9 cellular contexts compared by ENCODE assay signal in the genomic region with DNA sequence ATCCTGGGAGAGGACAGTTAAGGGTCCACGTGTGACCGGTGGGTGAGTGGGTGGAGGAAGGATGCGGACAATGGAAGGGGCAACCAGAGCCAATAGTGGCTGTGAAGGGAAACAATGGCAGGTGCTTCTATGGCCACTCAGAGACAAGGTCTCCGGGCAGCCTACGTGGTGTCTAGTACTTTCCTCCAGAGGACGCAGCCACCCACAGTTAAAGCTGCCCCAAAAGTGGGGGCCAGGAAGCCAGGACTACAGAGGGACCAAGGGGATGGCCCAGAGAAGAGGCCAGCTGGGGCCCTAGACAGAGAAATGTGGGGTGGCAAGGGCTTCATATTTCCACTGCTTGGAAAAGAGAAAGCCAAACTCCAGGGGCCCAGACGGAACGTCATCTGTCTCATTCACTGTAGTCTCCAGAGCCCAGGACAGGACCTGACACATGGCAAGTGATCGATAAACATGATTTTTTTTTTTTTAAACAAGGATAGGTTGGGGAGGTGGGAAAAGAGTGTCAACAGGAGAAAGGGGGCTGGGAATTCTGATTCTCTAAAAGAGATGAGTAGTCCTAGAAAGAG. TPM values are rescaled to one million over a fixed set of nuclear protein-coding genes. Genes with fewer than 3 reads are reported as not detected.
DNase-seq lines count a peak whose midpoint lies in the region; ATAC-seq lines count a peak whose summit lies in the region.
"Had no signal": no experiment of that assay in that cellular context is flagged by ENCODE, and none has a peak within 500 bp of the region (broad histone marks: within the 10 kb centered on the region; RNA-seq: fewer than 3 reads in every experiment).

No MANE protein-coding gene starts in this region.

- H3K36me3 ChIP-seq in iPS-20b (ENCODE audit: insufficient read depth, low read depth, low read length): peaks cover 22% of the 10 kb centered on the region
- H3K36me3 ChIP-seq in stomach smooth muscle (ENCODE audit: control insufficient read depth in 2 of 2, insufficient read depth in 2 of 2, low read length in 2 of 2): peaks cover 25 to 28% of the 10 kb centered on the region in 2 donors

- H3K36me3 Mint-ChIP-seq in activated T-helper 1 cell treated with anti-CD3 and anti-CD28 coated beads, Interleukin-12 subunit alpha, Interleukin-12 subunit beta, Interleukin-2, Interleukin-4 antibody, amounts not matched to agents 30 ng/mL and 10 ng/mL and 1 ng/mL, durations not matched to agents 14 hours and 24 hours and 36 hours (ENCODE audit: low read depth): peaks cover 2% of the 10 kb centered on the region

- H3K4me1 ChIP-seq in iPS-20b (ENCODE audit: insufficient read depth, low read length) (peaks cover 12% of the 10 kb centered on the region; the same call in 1 of the 2 replicates), stomach smooth muscle (ENCODE audit: control insufficient read depth, insufficient read depth, low read length) (peaks cover 61% of the 10 kb centered on the region)

- peak overlapping the region; percentile 95 for H3K4me3 Mint-ChIP-seq in activated T-helper 1 cell treated with anti-CD3 and anti-CD28 coated beads, Interleukin-12 subunit alpha, Interleukin-12 subunit beta, Interleukin-2, Interleukin-4 antibody, amounts not matched to agents 30 ng/mL and 10 ng/mL and 1 ng/mL, durations not matched to agents 14 hours and 24 hours and 36 hours

- no peaks in the 10 kb centered on the region for H3K9me3 ChIP-seq in iPS-20b (ENCODE audit: insufficient read depth, low read depth, low read length)
- no peaks in the 10 kb centered on the region for H3K9me3 ChIP-seq in stomach smooth muscle (ENCODE audit: control insufficient read depth in 2 of 2, low read length in 2 of 2)

- H3K27ac ChIP-seq in iPS-20b (ENCODE audit: low read length) (no peak overlapping the region), stomach smooth muscle (ENCODE audit: low read length) (peak overlapping the region; percentile 100)

- peaks cover 37% of the 10 kb centered on the region for H3K4me1 Mint-ChIP-seq in activated T-helper 1 cell treated with anti-CD3 and anti-CD28 coated beads, Interleukin-12 subunit alpha, Interleukin-12 subunit beta, Interleukin-2, Interleukin-4 antibody, amounts not matched to agents 30 ng/mL and 10 ng/mL and 1 ng/mL, durations not matched to agents 14 hours and 24 hours and 36 hours (ENCODE audit: low read depth)

- no peaks in the 10 kb centered on the region for H3K9me3 Mint-ChIP-seq in activated T-helper 1 cell treated with anti-CD3 and anti-CD28 coated beads, Interleukin-12 subunit alpha, Interleukin-12 subunit beta, Interleukin-2, Interleukin-4 antibody, amounts not matched to agents 30 ng/mL and 10 ng/mL and 1 ng/mL, durations not matched to agents 14 hours and 24 hours and 36 hours
- H3K9me3 Mint-ChIP-seq: dendritic cell treated with granulocyte-macrophage colony-stimulating factor and Interleukin-4, amounts not matched to agents 40 ng/mL and 50 ng/mL, for 4 days had no signal

- ATAC-seq in HG03280 (IDR thresholded peaks at IDR 0.05; ENCODE audit: unreplicated experiment): no peak

- H3K4me3 ChIP-seq in iPS-20b (ENCODE audit: low read length) (peak overlapping the region; percentile 93; the same call in 1 of the 2 replicates), stomach smooth muscle (ENCODE audit: low read length in 2 of 2) (peak overlapping the region; percentile 72 to 96)

- no peak overlapping the region; the same call in 1 of the 2 replicates for H3K9ac ChIP-seq in iPS-20b (ENCODE audit: low read depth, low read length)
- peak overlapping the region; percentile 98 for H3K9ac ChIP-seq in stomach smooth muscle (ENCODE audit: low read length in 2 of 2)

- no peaks in the 10 kb centered on the region for H3K27me3 Mint-ChIP-seq in activated T-helper 1 cell treated with anti-CD3 and anti-CD28 coated beads, Interleukin-12 subunit alpha, Interleukin-12 subunit beta, Interleukin-2, Interleukin-4 antibody, amounts not matched to agents 30 ng/mL and 10 ng/mL and 1 ng/mL, durations not matched to agents 14 hours and 24 hours and 36 hours (ENCODE audit: insufficient read depth)
- H3K27me3 Mint-ChIP-seq: dendritic cell treated with granulocyte-macrophage colony-stimulating factor and Interleukin-4, amounts not matched to agents 40 ng/mL and 50 ng/mL, for 4 days had no signal

- intact Hi-C loops in activated T-helper 1 cell treated with anti-CD3 and anti-CD28 coated beads, Interleukin-12 subunit alpha, Interleukin-12 subunit beta, Interleukin-2, Interleukin-4 antibody, amounts not matched to agents 30 ng/mL and 10 ng/mL and 1 ng/mL, durations not matched to agents 14 hours and 24 hours and 36 hours (cut with micrococcal nuclease): loop anchor here (5.0 to 10.0 kb wide), 4 partner anchors 266 to 1138 kb away; partner anchors contain the start of genes CHD3, MPDU1, RNASEK and TP53

- H3K27ac Mint-ChIP-seq in activated T-helper 1 cell treated with anti-CD3 and anti-CD28 coated beads, Interleukin-12 subunit alpha, Interleukin-12 subunit beta, Interleukin-2, Interleukin-4 antibody, amounts not matched to agents 30 ng/mL and 10 ng/mL and 1 ng/mL, durations not matched to agents 14 hours and 24 hours and 36 hours: peak overlapping the region; percentile 98
- H3K27ac Mint-ChIP-seq: dendritic cell treated with granulocyte-macrophage colony-stimulating factor and Interleukin-4, amounts not matched to agents 40 ng/mL and 50 ng/mL, for 4 days had no signal

- DNase-seq in NCI-H2171 treated with DMSO at 0.1 percent for 48 hours (lab: John Stamatoyannopoulos, UW): peak; percentile 58
- no peak for DNase-seq in NCI-H2171 (lab: John Stamatoyannopoulos, UW)
- no peak for DNase-seq in activated T-helper 1 cell treated with anti-CD3 and anti-CD28 coated beads, Interleukin-12 subunit alpha, Interleukin-12 subunit beta, Interleukin-2, Interleukin-4 antibody, amounts not matched to agents 30 ng/mL and 10 ng/mL and 1 ng/mL, durations not matched to agents 14 hours and 24 hours and 36 hours (ENCODE audit: low spot score)
- DNase-seq in cerebellum (ENCODE audit: low spot score): no peak
- no peak for DNase-seq in NK-92 treated with Interleukin-12 subunit alpha and Interleukin-12 subunit beta, amount 100 ng/mL, for 24 hours (lab: John Stamatoyannopoulos, UW)

- H3K27me3 ChIP-seq in iPS-20b (ENCODE audit: insufficient read depth, low read length) (no peaks in the 10 kb centered on the region), stomach smooth muscle (ENCODE audit: control insufficient read depth in 1 of 2, insufficient read depth in 2 of 2, low read length in 2 of 2) (no peaks in the 10 kb centered on the region)

RNA-seq across cellular contexts. Expression of gene PER1, which starts 0.9 kb away (rescaled TPM):
- 36.9 and 37.4 TPM in 2 replicates for total RNA-seq in activated T-helper 1 cell treated with anti-CD3 and anti-CD28 coated beads, Interleukin-12 subunit alpha, Interleukin-12 subunit beta, Interleukin-2, Interleukin-4 antibody, amounts not matched to agents 30 ng/mL and 10 ng/mL and 1 ng/mL, durations not matched to agents 14 hours and 24 hours and 36 hours
- total RNA-seq in cerebellum: 7.7 TPM

RNA-seq across cellular contexts. Expression of gene VAMP2, which starts 9.7 kb away (rescaled TPM):
- total RNA-seq in activated T-helper 1 cell treated with anti-CD3 and anti-CD28 coated beads, Interleukin-12 subunit alpha, Interleukin-12 subunit beta, Interleukin-2, Interleukin-4 antibody, amounts not matched to agents 30 ng/mL and 10 ng/mL and 1 ng/mL, durations not matched to agents 14 hours and 24 hours and 36 hours: 54.7 and 55.9 TPM in 2 replicates
- 29.9 TPM for total RNA-seq in cerebellum

RNA-seq across cellular contexts. Expression of gene TMEM107, which starts 23.1 kb away (rescaled TPM):
- total RNA-seq in activated T-helper 1 cell treated with anti-CD3 and anti-CD28 coated beads, Interleukin-12 subunit alpha, Interleukin-12 subunit beta, Interleukin-2, Interleukin-4 antibody, amounts not matched to agents 30 ng/mL and 10 ng/mL and 1 ng/mL, durations not matched to agents 14 hours and 24 hours and 36 hours: 19.3 and 20.8 TPM in 2 replicates
- total RNA-seq in cerebellum: 28.3 TPM

RNA-seq across cellular contexts. Expression of gene HES7, which starts 29.2 kb away (rescaled TPM):
- 0.88 and 1.8 TPM in 2 replicates for total RNA-seq in activated T-helper 1 cell treated with anti-CD3 and anti-CD28 coated beads, Interleukin-12 subunit alpha, Interleukin-12 subunit beta, Interleukin-2, Interleukin-4 antibody, amounts not matched to agents 30 ng/mL and 10 ng/mL and 1 ng/mL, durations not matched to agents 14 hours and 24 hours and 36 hours
- 0.73 TPM for total RNA-seq in cerebellum

RNA-seq across cellular contexts. Expression of gene ALOXE3, which starts 34.8 kb away (rescaled TPM):
- total RNA-seq in activated T-helper 1 cell treated with anti-CD3 and anti-CD28 coated beads, Interleukin-12 subunit alpha, Interleukin-12 subunit beta, Interleukin-2, Interleukin-4 antibody, amounts not matched to agents 30 ng/mL and 10 ng/mL and 1 ng/mL, durations not matched to agents 14 hours and 24 hours and 36 hours: 0.10 TPM in 1 of 2 replicates, not detected in the other
- 0.45 TPM for total RNA-seq in cerebellum
